In genomic region chr16:30951785-30952184, GRCh38 we compare ENCODE assay signal across 17 cellular contexts. TPM values are rescaled to one million over a fixed set of nuclear protein-coding genes. Genes with fewer than 3 reads are reported as not detected.
DNase-seq lines count a peak whose midpoint lies in the region; ATAC-seq and TF ChIP-seq lines count a peak whose summit lies in the region.
"Had no signal": no experiment of that assay in that cellular context is flagged by ENCODE, and none has a peak within 500 bp of the region (broad histone marks: within the 10 kb centered on the region; RNA-seq: fewer than 3 reads in every experiment).

No MANE protein-coding gene starts in this region.

- no peaks in the 10 kb centered on the region for H3K9me3 Mint-ChIP-seq in brain
- H3K9me3 Mint-ChIP-seq: activated T-cell treated with anti-CD3 and anti-CD28 coated beads, Interleukin-2, amount 50 U/mL, for 24 hours; CD8-positive, alpha-beta memory T cell; WTC11 had no signal

- H3K36me3 ChIP-seq in KOPT-K1 (ENCODE audit: insufficient read depth, low read length) (peaks cover 16% of the 10 kb centered on the region; the same call in 1 of the 2 replicates), right atrium auricular region (no peaks in the 10 kb centered on the region), stomach smooth muscle (ENCODE audit: control insufficient read depth in 2 of 2, insufficient read depth in 2 of 2, low read length in 2 of 2) (peaks cover 0 to 4% of the 10 kb centered on the region in 2 donors)
- H3K36me3 ChIP-seq: breast epithelium had no signal

- no peaks in the 10 kb centered on the region for H3K36me3 Mint-ChIP-seq in brain
- H3K36me3 Mint-ChIP-seq: WTC11 had no signal

- H3K4me1 Mint-ChIP-seq in brain = peaks cover 37% of the 10 kb centered on the region

- ATAC-seq in GM18498 (IDR thresholded peaks at IDR 0.05; ENCODE audit: unreplicated experiment) = no peak
- ATAC-seq: WTC11 had no signal

- peak overlapping the region in 4 of 5 experiments; percentile 58 to 80 (median 74) for H3K27ac Mint-ChIP-seq in brain
- H3K27ac Mint-ChIP-seq: activated T-cell treated with anti-CD3 and anti-CD28 coated beads, Interleukin-2, amount 50 U/mL, for 24 hours; WTC11 had no signal

- H3K9me3 ChIP-seq in KOPT-K1 (ENCODE audit: insufficient read depth, low read length, poor library complexity, severe bottlenecking) = no peaks in the 10 kb centered on the region
- no peaks in the 10 kb centered on the region for H3K9me3 ChIP-seq in right atrium auricular region
- no peaks in the 10 kb centered on the region for H3K9me3 ChIP-seq in stomach smooth muscle (ENCODE audit: control insufficient read depth in 2 of 2, low read length in 2 of 2)
- H3K9me3 ChIP-seq: breast epithelium, SJSA1 had no signal

- TF ChIP-seq CTCF in brain (conservative IDR thresholded peaks at IDR 0.05) (no peak), right atrium auricular region (IDR thresholded peaks at IDR 0.05) (no peak)

- no peaks in the 10 kb centered on the region for H3K27me3 ChIP-seq in right atrium auricular region
- no peaks in the 10 kb centered on the region for H3K27me3 ChIP-seq in stomach smooth muscle (ENCODE audit: control insufficient read depth in 1 of 2, insufficient read depth in 2 of 2, low read length in 2 of 2)
- H3K27me3 ChIP-seq: breast epithelium, SJSA1 had no signal

- no peak overlapping the region for H3K4me3 ChIP-seq in right atrium auricular region
- no peak overlapping the region for H3K4me3 ChIP-seq in stomach smooth muscle (ENCODE audit: low read length in 2 of 2)
- H3K4me3 ChIP-seq: breast epithelium, SJSA1 had no signal

- DNase-seq in right atrium auricular region (ENCODE audit: low spot score) (peak; percentile 93), NOMO-1 treated with dmso at 0.1 percent for 144 hours (lab: John Stamatoyannopoulos, UW; ENCODE audit: unreplicated experiment) (no peak), NCI-H774 (lab: John Stamatoyannopoulos, UW) (no peak), HuH-7.5 (ENCODE audit: low spot score) (no peak)
- DNase-seq: activated T-cell treated with anti-CD3 and anti-CD28 coated beads, Interleukin-2, amount 50 U/mL, for 24 hours; CD8-positive, alpha-beta memory T cell; erythroblast; NCI-H1048; NCI-H526 treated with DMSO at 0.1 percent for 48 hours; stimulated activated CD8-positive, alpha-beta memory T cell treated with anti-CD3 and anti-CD28 coated beads, Interleukin-4, amount 100 ng/mL, for 48 hours had no signal

- H3K27ac ChIP-seq in KOPT-K1 (ENCODE audit: low read depth, low read length, poor library complexity, severe bottlenecking) (peak overlapping the region; percentile 77), right atrium auricular region (peak overlapping the region in 1 of 2 donors; percentile 35), stomach smooth muscle (ENCODE audit: low read length) (peak overlapping the region; percentile 85)
- H3K27ac ChIP-seq: SJSA1 had no signal

- H3K4me1 ChIP-seq in right atrium auricular region = peaks cover 0 to 57% of the 10 kb centered on the region in 2 donors
- H3K4me1 ChIP-seq in stomach smooth muscle (ENCODE audit: control insufficient read depth, insufficient read depth, low read length) = peaks cover 42% of the 10 kb centered on the region

- H3K4me3 Mint-ChIP-seq in brain = peak overlapping the region; percentile 15 to 81 (median 39)
- H3K4me3 Mint-ChIP-seq: activated T-cell treated with anti-CD3 and anti-CD28 coated beads, Interleukin-2, amount 50 U/mL, for 24 hours; WTC11 had no signal

- H3K27me3 Mint-ChIP-seq in brain = peaks cover 5% of the 10 kb centered on the region
- H3K27me3 Mint-ChIP-seq: activated T-cell treated with anti-CD3 and anti-CD28 coated beads, Interleukin-2, amount 50 U/mL, for 24 hours; CD8-positive, alpha-beta memory T cell had no signal

- H3K9ac ChIP-seq in stomach smooth muscle (ENCODE audit: low read length in 2 of 2) = peak overlapping the region in 1 of 2 donors; percentile 5

RNA-seq across cellular contexts. Expression of gene ORAI3, which starts 2.9 kb away (rescaled TPM):
- 6.4 TPM for polyA plus RNA-seq in brain (ENCODE audit: insufficient read depth, low read depth, low replicate concordance)
- 10 to 100 TPM; 22.4 to 23.0 TPM for total RNA-seq in right atrium auricular region

RNA-seq across cellular contexts. Expression of gene SETD1A, which starts 5.8 kb away (rescaled TPM):
- polyA plus RNA-seq in brain (ENCODE audit: insufficient read depth, low read depth, low replicate concordance) = 23.0 TPM
- total RNA-seq in right atrium auricular region = 1 to 10 TPM; 3.8 to 8.6 TPM

RNA-seq across cellular contexts. Expression of gene FBXL19, which starts 28.4 kb away (rescaled TPM):
- polyA plus RNA-seq in brain (ENCODE audit: insufficient read depth, low read depth, low replicate concordance) = 24.3 TPM
- total RNA-seq in right atrium auricular region = 1 to 10 TPM; 5.7 to 7.9 TPM

RNA-seq across cellular contexts. Expression of gene HSD3B7, which starts 33.2 kb away (rescaled TPM):
- polyA plus RNA-seq in brain (ENCODE audit: insufficient read depth, low read depth, low replicate concordance) = 7.4 TPM
- 1 to 10 TPM; 6.0 to 8.5 TPM for total RNA-seq in right atrium auricular region
- polyA plus RNA-seq: CD8-positive, alpha-beta memory T cell had no signal

RNA-seq across cellular contexts. Expression of gene CTF1, which starts 55.4 kb away (rescaled TPM):
- 4.1 TPM for polyA plus RNA-seq in brain (ENCODE audit: insufficient read depth, low read depth, low replicate concordance)
- 1 to 10 TPM; 6.5 to 7.6 TPM for total RNA-seq in right atrium auricular region
- polyA plus RNA-seq: CD8-positive, alpha-beta memory T cell had no signal
